2 cellular contexts compared by ENCODE assay signal in the genomic region with DNA sequence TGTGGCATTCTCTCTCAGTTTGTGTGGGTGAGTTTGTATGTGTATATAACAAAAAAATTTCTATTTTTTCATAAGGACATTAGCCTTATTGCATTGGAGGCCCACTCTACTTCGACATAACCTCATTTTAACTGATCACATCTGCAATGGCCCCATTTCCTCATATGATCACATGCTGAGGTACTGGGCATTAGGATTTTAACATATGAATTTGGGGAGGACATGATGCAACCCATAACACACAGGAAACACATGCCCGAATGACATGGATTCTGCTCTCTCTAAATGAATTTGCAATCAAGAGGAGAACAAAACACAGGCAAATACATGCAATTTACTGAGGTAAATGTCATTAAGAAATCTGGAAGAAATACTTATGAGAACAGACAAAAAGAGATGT.
TF ChIP-seq lines count a peak whose summit lies in the region.

No MANE protein-coding gene starts in this region.

TF ChIP-seq in GM23338, 12 proteins besides CTCF, POLR2A, EP300 and RAD21:
- TF ChIP-seq POLR2AphosphoS5 (IDR thresholded peaks at IDR 0.05; ENCODE audit: low read depth): no peak
- 0 out of 2 replicates have a peak, but pooled peaks have one; percentile 14 for TF ChIP-seq NANOG (IDR thresholded peaks at IDR 0.05; ENCODE audit: borderline replicate concordance)
- no peak for TF ChIP-seq EZH2 (IDR thresholded peaks at IDR 0.05; ENCODE audit: low read depth, unreplicated experiment)
TF ChIP-seq in GM23338: peak in this region for 1.

TF ChIP-seq in H1, 55 proteins besides CTCF, POLR2A, EP300 and RAD21:
- no peak for TF ChIP-seq GTF2F1 (IDR thresholded peaks at IDR 0.05; ENCODE audit: borderline replicate concordance, low read depth, low read length)
- TF ChIP-seq BRCA1 (IDR thresholded peaks at IDR 0.05; ENCODE audit: low read depth, low read length): no peak
- 0 out of 2 replicates have a peak, but pooled peaks have one; percentile 10 for TF ChIP-seq CEBPB (IDR thresholded peaks at IDR 0.05; ENCODE audit: low read depth, low read length)
